In genomic region chr5:95960802-95961616, GRCh38 we compare ENCODE assay signal across 8 cellular contexts. TPM values are rescaled to one million over a fixed set of nuclear protein-coding genes. Genes with fewer than 3 reads are reported as not detected.
DNase-seq lines count a peak whose midpoint lies in the region; ATAC-seq and TF ChIP-seq lines count a peak whose summit lies in the region.

No MANE protein-coding gene starts in this region.

- H3K9me3 Mint-ChIP-seq in IgD-negative memory B cell = no peaks in the 10 kb centered on the region

- no peaks in the 10 kb centered on the region for H3K9me3 ChIP-seq in adrenal gland (replicated peaks in 1 of 3)
- no peaks in the 10 kb centered on the region for H3K9me3 ChIP-seq in upper lobe of left lung

- H3K27ac Mint-ChIP-seq in IgD-negative memory B cell = peak overlapping the region; percentile 94 to 99 (median 99)

- TF ChIP-seq CTCF in adrenal gland (IDR thresholded peaks at IDR 0.05) (peak; percentile 27 to 93 (median 64)), upper lobe of left lung (IDR thresholded peaks at IDR 0.05) (peak; percentile 92 to 98 (median 96))

- peaks cover 27 to 44% (median 33%) of the 10 kb centered on the region in 3 donors for H3K4me1 Mint-ChIP-seq in IgD-negative memory B cell

- H3K27ac ChIP-seq in adrenal gland (peak overlapping the region; percentile 65 to 99 (median 91)), upper lobe of left lung (peak overlapping the region; percentile 96 to 100 (median 100))

- 0 to 1% (median 1%) methylated on average over 8 to 80 of the region's 80 CpGs for WGBS in adrenal gland, 4 donors
- 0% methylated on average over 33 of the region's 80 CpGs; no CpG with 5 or more reads in 1 of the 2 donors for WGBS in upper lobe of left lung, 2 donors

- no peaks in the 10 kb centered on the region for H3K36me3 ChIP-seq in adrenal gland (replicated peaks in 1 of 2)
- H3K36me3 ChIP-seq in upper lobe of left lung = no peaks in the 10 kb centered on the region

- no peaks in the 10 kb centered on the region for H3K36me3 Mint-ChIP-seq in IgD-negative memory B cell

- peak; percentile 54 for ATAC-seq in GM21529 (IDR thresholded peaks at IDR 0.05; ENCODE audit: unreplicated experiment)
- peak; percentile 79 to 85 for ATAC-seq in left cardiac atrium
- ATAC-seq in upper lobe of left lung (ENCODE audit: low FRiP score in 2 of 2) = peak; percentile 83 to 87

- TF ChIP-seq EP300 in upper lobe of left lung (IDR thresholded peaks at IDR 0.05) = no peak

- H3K27me3 Mint-ChIP-seq in IgD-negative memory B cell = no peaks in the 10 kb centered on the region

- intact Hi-C loops in adrenal gland (cut with DNase I) (loop anchor here in 1 of 2 donors (10.0 kb wide), 1 partner anchor 374 kb away; no protein-coding TSS in a partner anchor), left cardiac atrium (cut with DNase I) (loop anchor here in 1 of 2 donors (10.0 kb wide), 1 partner anchor 374 kb away; no protein-coding TSS in a partner anchor), posterior vena cava (cut with DNase I) (loop anchor here (2.0 to 5.0 kb wide), 2 partner anchors 286 to 376 kb away; no protein-coding TSS in a partner anchor)

- H3K4me3 Mint-ChIP-seq in IgD-negative memory B cell = peak overlapping the region; percentile 92 to 100 (median 98)

- DNase-seq in ELR (ENCODE audit: low read depth) (peak; percentile 84), SW480 (ENCODE audit: low spot score) (peak; percentile 86), adrenal gland (peak; percentile 82 to 85 (median 83)), left cardiac atrium (peak; percentile 84), posterior vena cava (ENCODE audit: low spot score) (peak; percentile 96), upper lobe of left lung (peak; percentile 82 to 97)

- H3K4me3 ChIP-seq in adrenal gland (peak overlapping the region; percentile 52 to 80 (median 55)), upper lobe of left lung (peak overlapping the region; percentile 18 to 84 (median 78))

- H3K27me3 ChIP-seq in adrenal gland (no peaks in the 10 kb centered on the region), upper lobe of left lung (no peaks in the 10 kb centered on the region)

- no peak for TF ChIP-seq POLR2A in adrenal gland (IDR thresholded peaks at IDR 0.05)
- TF ChIP-seq POLR2A in upper lobe of left lung (IDR thresholded peaks at IDR 0.05) = no peak

- peaks cover 6 to 46% of the 10 kb centered on the region in 2 donors for H3K4me1 ChIP-seq in adrenal gland (replicated peaks in 1 of 2)
- H3K4me1 ChIP-seq in upper lobe of left lung = peaks cover 20 to 38% (median 26%) of the 10 kb centered on the region in 4 donors

RNA-seq across cellular contexts. Expression of gene ELL2, which starts 0.6 kb away (rescaled TPM):
- polyA plus RNA-seq in IgD-negative memory B cell (9.9 TPM), adrenal gland (10 to 100 TPM in 1 of 3 donors, 1 to 10 TPM in 2; 7.8 to 16.4 (median 9.5) TPM)
- total RNA-seq in adrenal gland (10 to 100 TPM in 7 of 8 donors, 1 to 10 TPM in 1; 7.1 to 27.5 (median 19.5) TPM), left cardiac atrium (10 to 100 TPM; 39.1 to 77.7 TPM), posterior vena cava (100 to 1,000 TPM in 1 of 2 donors, 10 to 100 TPM in 1; 69.8 to 135 TPM), upper lobe of left lung (100 to 1,000 TPM in 1 of 6 donors, 10 to 100 TPM in 5; 44.4 to 203 (median 54.3) TPM)

Comparison
In these comparisons a context has a peak if more than half of its experiments do, and no peak if none do; other contexts are left out.
1. Peak in every context shown above with its lines: DNase-seq, ATAC-seq, H3K4me3 ChIP-seq and H3K27ac ChIP-seq.